23 cellular contexts compared by ENCODE assay signal in the genomic region with DNA sequence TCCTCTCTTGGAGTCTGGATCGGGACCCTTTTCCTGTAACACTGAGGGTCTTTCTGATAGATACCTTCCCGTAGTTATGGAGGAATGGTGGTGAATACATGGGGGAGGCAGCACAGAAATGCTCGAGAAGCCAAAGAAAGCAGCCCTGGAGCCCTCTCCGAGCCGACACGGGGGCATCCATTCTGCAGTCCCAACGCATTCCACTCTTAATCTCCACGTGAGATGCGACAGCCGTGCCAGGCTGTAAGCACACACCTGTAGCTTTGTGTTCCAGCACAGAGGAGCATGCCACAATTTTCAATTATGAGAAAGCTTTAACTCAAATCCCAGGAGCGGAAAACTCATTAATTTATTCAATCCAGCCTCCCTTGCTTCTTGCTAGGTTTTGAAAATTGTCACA. TPM values are rescaled to one million over a fixed set of nuclear protein-coding genes. Genes with fewer than 3 reads are reported as not detected.
DNase-seq lines count a peak whose midpoint lies in the region; ATAC-seq and TF ChIP-seq lines count a peak whose summit lies in the region.
"Had no signal": no experiment of that assay in that cellular context is flagged by ENCODE, and none has a peak within 500 bp of the region (broad histone marks: within the 10 kb centered on the region; RNA-seq: fewer than 3 reads in every experiment).

No MANE protein-coding gene starts in this region.

- H3K4me3 Mint-ChIP-seq in glutamatergic neuron (ENCODE audit: unreplicated experiment) = peak overlapping the region; percentile 55
- H3K4me3 Mint-ChIP-seq: CD4-positive, alpha-beta T cell; H9; stimulated activated naive CD8-positive, alpha-beta T cell treated with anti-CD3 and anti-CD28 coated beads, Interleukin-15, Interleukin-2, amounts not matched to agents 100 ng/mL and 50 ng/mL, for 24 hours had no signal

- TF ChIP-seq CTCF in glutamatergic neuron (IDR thresholded peaks at IDR 0.05; ENCODE audit: partially characterized antibody, unreplicated experiment) (no peak), retinal pigment epithelial cell (conservative IDR thresholded peaks at IDR 0.05; ENCODE audit: low read depth, low read length) (no peak), coronary artery (IDR thresholded peaks at IDR 0.05) (no peak)

- H3K4me3 ChIP-seq in GM08714 (ENCODE audit: low read length) = peak overlapping the region; percentile 5; the same call in 1 of the 2 replicates
- H3K4me3 ChIP-seq in retinal pigment epithelial cell (ENCODE audit: low read length) = peak overlapping the region; percentile 3
- H3K4me3 ChIP-seq in coronary artery = no peak overlapping the region
- H3K4me3 ChIP-seq: heart left ventricle, lower lobe of right lung, MG63, thyroid gland had no signal

- no peak overlapping the region for H3K27ac ChIP-seq in coronary artery
- H3K27ac ChIP-seq: lower lobe of right lung, thyroid gland had no signal

- no peak for ATAC-seq in HG03521 (IDR thresholded peaks at IDR 0.05; ENCODE audit: unreplicated experiment)
- ATAC-seq: heart left ventricle, lower lobe of right lung had no signal

- peak overlapping the region; percentile 23 for H3K27ac Mint-ChIP-seq in glutamatergic neuron (ENCODE audit: unreplicated experiment)
- H3K27ac Mint-ChIP-seq: CD4-positive, alpha-beta T cell; H9; progenitor cell of endocrine pancreas; stimulated activated naive CD8-positive, alpha-beta T cell treated with anti-CD3 and anti-CD28 coated beads, Interleukin-15, Interleukin-2, amounts not matched to agents 100 ng/mL and 50 ng/mL, for 24 hours had no signal

- no peaks in the 10 kb centered on the region for H3K27me3 Mint-ChIP-seq in glutamatergic neuron (ENCODE audit: unreplicated experiment)
- H3K27me3 Mint-ChIP-seq: CD4-positive, alpha-beta T cell had no signal

- DNase-seq in NCI-H1436 (lab: John Stamatoyannopoulos, UW) (peak; percentile 80), glutamatergic neuron (no peak), retinal pigment epithelial cell (ENCODE audit: low read depth) (no peak), coronary artery (ENCODE audit: low spot score) (no peak), NAMALWA (ENCODE audit: low spot score) (no peak), epidermal melanocyte (ENCODE audit: insufficient read length, low spot score) (no peak)
- DNase-seq: activated CD4-positive, CD25-positive, alpha-beta regulatory T cell; activated naive CD4-positive, alpha-beta T cell treated with anti-CD3 and anti-CD28 coated beads, Interleukin-2, amount 50 U/mL, for 16 hours; CD4-positive, alpha-beta T cell; effector memory CD4-positive, alpha-beta T cell; EL; foreskin fibroblast; H9; heart left ventricle; kidney glomerular epithelial cell; lower lobe of right lung; MG63; thyroid gland had no signal

- peaks cover 16% of the 10 kb centered on the region for H3K4me1 Mint-ChIP-seq in glutamatergic neuron (ENCODE audit: low read depth, unreplicated experiment)

- no peaks in the 10 kb centered on the region for H3K36me3 Mint-ChIP-seq in glutamatergic neuron (ENCODE audit: unreplicated experiment)

- peaks cover 3% of the 10 kb centered on the region for H3K9me3 Mint-ChIP-seq in glutamatergic neuron (ENCODE audit: unreplicated experiment)
- H3K9me3 Mint-ChIP-seq: CD4-positive, alpha-beta T cell; H9; stimulated activated naive CD8-positive, alpha-beta T cell treated with anti-CD3 and anti-CD28 coated beads, Interleukin-15, Interleukin-2, amounts not matched to agents 100 ng/mL and 50 ng/mL, for 24 hours had no signal

RNA-seq across cellular contexts. Expression of a gene that starts 55.7 kb away (rescaled TPM):
- 2.4 TPM for total RNA-seq in glutamatergic neuron (ENCODE audit: unreplicated experiment)
- total RNA-seq: SK-MEL-5 had no signal
